In the genomic region with DNA sequence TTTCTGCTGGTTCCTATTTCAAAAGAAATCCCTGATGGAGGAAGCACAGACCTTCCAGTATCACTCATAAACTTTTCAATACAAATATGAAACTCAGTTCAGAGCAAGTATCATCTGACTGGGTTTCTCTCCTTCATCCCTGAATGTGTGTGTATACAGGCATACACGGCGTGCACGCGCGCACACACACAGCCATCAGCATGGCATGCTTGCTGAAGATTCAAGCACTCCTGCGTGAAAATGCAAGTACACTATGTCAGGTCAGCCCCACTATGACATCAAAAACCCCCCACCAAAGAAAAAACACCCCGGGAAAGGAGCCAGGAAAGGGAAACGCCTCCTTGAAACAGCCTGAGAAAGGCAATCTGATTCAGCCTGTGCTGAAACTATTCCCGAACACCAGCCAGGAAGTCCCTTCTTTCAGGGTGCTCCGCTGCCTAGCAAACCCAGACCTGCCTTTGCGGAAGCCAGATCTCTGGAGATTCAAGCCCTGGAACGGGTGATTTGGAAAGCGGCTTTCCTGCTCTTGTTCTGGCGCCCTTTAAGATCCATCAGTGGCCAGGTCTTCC, we compare ENCODE assay signal across 8 cellular contexts. TPM values are rescaled to one million over a fixed set of nuclear protein-coding genes. Genes with fewer than 3 reads are reported as not detected.
DNase-seq lines count a peak whose midpoint lies in the region; ATAC-seq, FAIRE-seq and TF ChIP-seq lines count a peak whose summit lies in the region.

No MANE protein-coding gene starts in this region.

- peak overlapping the region; percentile 25 for H2BK5ac ChIP-seq in H1 (ENCODE audit: low read depth, low read length)

- H4K91ac ChIP-seq in H1 (replicated peaks; ENCODE audit: insufficient read length, low read length): peak overlapping the region; percentile 0

- FAIRE-seq in H1 (lab: Jason Lieb, UNC): peak; percentile 42

- no peak overlapping the region for H3K4ac ChIP-seq in H1 (replicated peaks; ENCODE audit: insufficient read length, low read depth, low read length)

- H3K4me1 ChIP-seq in H1 (replicated peaks in 1 of 4; ENCODE audit: control insufficient read depth in 3 of 4, insufficient read depth in 4 of 4, low read length in 3 of 4): peaks cover 3 to 14% (median 6%) of the 10 kb centered on the region in 4 experiments; a peak in 5 of 7 replicates

- H3K23ac ChIP-seq in H1 (ENCODE audit: insufficient read length): no peak overlapping the region

- H2BK12ac ChIP-seq in H1 (ENCODE audit: low read depth, low read length): peak overlapping the region; percentile 3; the same call in 1 of the 2 replicates

- CTCF ChIA-PET in H1 (lab: Charles Lee; ENCODE audit: partially characterized antibody): interaction anchor here (0.7 to 2.5 kb wide), 18 partner anchors 8 to 127 kb away, joined by 3 to 29 read pairs (median 6); no protein-coding TSS in a partner anchor

- no peak for TF ChIP-seq EP300 in H1 (IDR thresholded peaks at IDR 0.05; ENCODE audit: borderline replicate concordance in 1 of 2, low read depth in 2 of 2, low read length in 2 of 2)

- H3K18ac ChIP-seq in H1 (ENCODE audit: extremely low read depth, low read length): peak overlapping the region; percentile 84

- H3K9me3 ChIP-seq in H1 (ENCODE audit: insufficient read depth in 2 of 2, low read depth in 1 of 2, low read length in 1 of 2): no peaks in the 10 kb centered on the region

- no peak; a peak in 1 of 3 replicates for TF ChIP-seq POLR2A in H1 (IDR thresholded peaks at IDR 0.05; ENCODE audit: control extremely low read depth in 1 of 2, low read depth in 2 of 2, low read length in 2 of 2)

- H2BK120ac ChIP-seq in H1 (replicated peaks; ENCODE audit: low read depth, low read length): no peak overlapping the region

- ATAC-seq in GM21381 (IDR thresholded peaks at IDR 0.05; ENCODE audit: unreplicated experiment): peak; percentile 31

- no peaks in the 10 kb centered on the region for H3K36me3 ChIP-seq in H1 (ENCODE audit: control insufficient read depth in 2 of 4, insufficient read depth in 4 of 4, low read length in 3 of 4)

- H3K79me1 ChIP-seq in H1 (ENCODE audit: low read depth, low read length): peaks cover 6% of the 10 kb centered on the region

- peak overlapping the region; percentile 13; the same call in 1 of the 2 replicates for H2BK15ac ChIP-seq in H1 (ENCODE audit: low read length)

- peaks cover 12% of the 10 kb centered on the region; the same call in 1 of the 2 replicates for H3K23me2 ChIP-seq in H1 (ENCODE audit: low read depth, low read length)

- DNase-seq in DMS79 treated with DMSO at 0.1 percent for 48 hours (lab: John Stamatoyannopoulos, UW) (peak; percentile 10), NCI-H774 (lab: John Stamatoyannopoulos, UW) (peak; percentile 27), H1 (ENCODE audit: low read depth in 1 of 2, low spot score in 2 of 2) (no peak), lung microvascular endothelial cell (ENCODE audit: low read depth in 2 of 2) (peak; percentile 55 to 72), ureter (ENCODE audit: low spot score) (peak; percentile 50), iPS-NIHi11 (ENCODE audit: low spot score) (no peak), GM19238 (ENCODE audit: insufficient read length, low spot score) (no peak)

- H4K20me1 ChIP-seq in H1 (replicated peaks in 1 of 2; ENCODE audit: control insufficient read depth in 1 of 2, insufficient read depth in 2 of 2, low read length in 2 of 2): no peaks in the 10 kb centered on the region

- H3K27me3 ChIP-seq in H1 (replicated peaks in 1 of 4; ENCODE audit: control insufficient read depth in 3 of 4, extremely low read depth in 1 of 4, insufficient read depth in 3 of 4, low read length in 3 of 4): no peaks in the 10 kb centered on the region

- H2AK5ac ChIP-seq in H1 (ENCODE audit: low read depth, low read length): no peak overlapping the region

- no peak overlapping the region for H2BK20ac ChIP-seq in H1 (ENCODE audit: low read length)

- POLR2A ChIA-PET in H1 (lab: Charles Lee; ENCODE audit: partially characterized antibody): interaction anchor here (0.9 to 3.2 kb wide), 7 partner anchors 11 to 105 kb away, joined by 3 to 43 read pairs (median 3); partner anchors contain the start of gene HNRNPA0

- peak overlapping the region; percentile 63 for H3K27ac ChIP-seq in H1 (ENCODE audit: low read depth, low read length)

- no peak overlapping the region for H3K14ac ChIP-seq in H1 (ENCODE audit: insufficient read length)

- 0 out of 2 replicates have a peak overlapping the region, but pooled peaks have one; percentile 53 for H4K8ac ChIP-seq in H1 (ENCODE audit: extremely low read depth, insufficient read depth, low read length)

- peak overlapping the region; percentile 22 for H3K56ac ChIP-seq in H1 (replicated peaks; ENCODE audit: insufficient read length, low read depth, low read length)

- WGBS in H1 (ENCODE audit: extremely low coverage in 1 of 2, insufficient coverage in 1 of 2, insufficient read length in 1 of 2, insufficient replicate concordance in 2 of 2, low coverage in 1 of 2, low lambda C conversion rate in 2 of 2, missing lambda C conversion rate in 1 of 2), 2 experiments: 9% methylated on average over 14 of the region's 14 CpGs; no CpG with 5 or more reads in 1 of the 2 experiments

- peaks cover 6 to 36% of the 10 kb centered on the region in 2 experiments; a peak in 3 of 4 replicates for H3K79me2 ChIP-seq in H1 (ENCODE audit: control insufficient read depth in 1 of 2, insufficient read depth in 2 of 2, low read length in 2 of 2)

- H4K5ac ChIP-seq in H1 (ENCODE audit: insufficient read length, low read depth, low read length): peak overlapping the region; percentile 26

- TF ChIP-seq CTCF in H1 (IDR thresholded peaks at IDR 0.05; ENCODE audit: control extremely low read depth in 1 of 3, insufficient read depth in 1 of 3, low read depth in 1 of 3, low read length in 3 of 3): no peak

- peak overlapping the region; percentile 84; the same call in 1 of the 2 replicates for H2AFZ ChIP-seq in H1 (ENCODE audit: low read length)

- H3K4me2 ChIP-seq in H1 (ENCODE audit: insufficient read depth in 1 of 2, low read depth in 2 of 2, low read length in 2 of 2): peak overlapping the region; percentile 95 to 96

- no peak for TF ChIP-seq RAD21 in H1 (IDR thresholded peaks at IDR 0.05 in 1 of 2, conservative IDR thresholded peaks at IDR 0.05 in 1 of 2; ENCODE audit: low read depth in 2 of 2, low read length in 2 of 2)

- H3K9ac ChIP-seq in H1 (replicated peaks in 1 of 4; ENCODE audit: extremely low read depth in 1 of 4, low read depth in 3 of 4, low read length in 3 of 4): peak overlapping the region in 3 of 4 experiments; percentile 56 to 85 (median 69); a peak in 6 of 7 replicates

- peak overlapping the region; percentile 67 to 90 (median 72) for H3K4me3 ChIP-seq in H1 (ENCODE audit: extremely low read depth in 1 of 4, insufficient read depth in 2 of 4, low read depth in 3 of 4, low read length in 4 of 4)

TF ChIP-seq in H1, 55 proteins besides CTCF, POLR2A, EP300 and RAD21:
- peak; percentile 24 for TF ChIP-seq EZH2 (IDR thresholded peaks at IDR 0.05; ENCODE audit: low read depth, low read length, severe bottlenecking)
- no peak for TF ChIP-seq CEBPB (IDR thresholded peaks at IDR 0.05; ENCODE audit: low read depth, low read length)

RNA-seq across cellular contexts. Expression of gene KLHL3, which starts 0.8 kb away (rescaled TPM):
- 10.5 and 13.7 TPM in 2 replicates for total RNA-seq in H1 (2021; fragmentation: NEBNext Ultra II Directional; extraction: Animal tissue kit (Norgen Biotek cat#: 25700))
- 6.0 and 7.4 TPM in 2 replicates for polyA plus RNA-seq in H1 (2011; rRNA removed)
- polyA plus RNA-seq in H1 (2011; cell fraction: cytosol; rRNA removed): 8.6 TPM
- 18.9 TPM for polyA plus RNA-seq in H1 (2011; cell fraction: nucleus; rRNA removed)
- polyA plus RNA-seq in H1 (2012, experiment 1 of 2): 7.0 to 11.6 TPM (median 7.3 TPM) in 4 replicates
- 0.66 TPM for polyA plus RNA-seq in H1 (2012, experiment 2 of 2)
- 3.9 TPM for polyA plus RNA-seq in H1 (2013, experiment 1 of 2)
- 3.8 TPM for polyA plus RNA-seq in H1 (2013, experiment 2 of 2)
- 61.3 and 74.4 TPM in 2 replicates for polyA minus RNA-seq in H1 (2011; rRNA and poly(A)+ RNA removed)
- 12.0 TPM for polyA minus RNA-seq in H1 (2011; cell fraction: cytosol; rRNA and poly(A)+ RNA removed)
- 38.7 TPM for polyA minus RNA-seq in H1 (2011; cell fraction: nucleus; rRNA and poly(A)+ RNA removed)
- total RNA-seq in lung microvascular endothelial cell: 20.7 and 28.6 TPM in 2 replicates
- total RNA-seq in ureter: 16.8 TPM

RNA-seq across cellular contexts. Expression of gene HNRNPA0, which starts 19.1 kb away (rescaled TPM):
- total RNA-seq in H1 (2021; fragmentation: NEBNext Ultra II Directional; extraction: Animal tissue kit (Norgen Biotek cat#: 25700)): 71.3 and 74.9 TPM in 2 replicates
- polyA plus RNA-seq in H1 (2011; rRNA removed): 22.0 and 31.6 TPM in 2 replicates
- 35.0 TPM for polyA plus RNA-seq in H1 (2011; cell fraction: cytosol; rRNA removed)
- polyA plus RNA-seq in H1 (2011; cell fraction: nucleus; rRNA removed): 23.6 TPM
- polyA plus RNA-seq in H1 (2012, experiment 1 of 2): 52.9 to 55.8 TPM (median 53.9 TPM) in 4 replicates
- polyA plus RNA-seq in H1 (2012, experiment 2 of 2): 17.2 TPM
- polyA plus RNA-seq in H1 (2013, experiment 1 of 2): 43.1 TPM
- 42.6 TPM for polyA plus RNA-seq in H1 (2013, experiment 2 of 2)
- polyA minus RNA-seq in H1 (2011; rRNA and poly(A)+ RNA removed): 9.3 and 11.3 TPM in 2 replicates
- 16.1 TPM for polyA minus RNA-seq in H1 (2011; cell fraction: cytosol; rRNA and poly(A)+ RNA removed)
- 17.9 TPM for polyA minus RNA-seq in H1 (2011; cell fraction: nucleus; rRNA and poly(A)+ RNA removed)
- total RNA-seq in lung microvascular endothelial cell (10.2 and 14.3 TPM in 2 replicates), ureter (34.7 TPM)

Comparison
In these comparisons a context has a peak if more than half of its experiments do, and no peak if none do; other contexts are left out.
1. DNase-seq: peak in DMS79 treated with DMSO at 0.1 percent for 48 hours (single experiment), NCI-H774 (single experiment), lung microvascular endothelial cell (2 of 2) and ureter (single experiment); none in H1 (0 of 2), iPS-NIHi11 (single experiment) and GM19238 (single experiment).